In genomic region chr2:32108111-32108510, GRCh38 we compare ENCODE assay signal across 25 cellular contexts. TPM values are rescaled to one million over a fixed set of nuclear protein-coding genes. Genes with fewer than 3 reads are reported as not detected.
DNase-seq lines count a peak whose midpoint lies in the region; ATAC-seq, FAIRE-seq and TF ChIP-seq lines count a peak whose summit lies in the region.
"Had no signal": no experiment of that assay in that cellular context is flagged by ENCODE, and none has a peak within 500 bp of the region (broad histone marks: within the 10 kb centered on the region; RNA-seq: fewer than 3 reads in every experiment).

No MANE protein-coding gene starts in this region.

- no peaks in the 10 kb centered on the region for H3K9me3 ChIP-seq in SK-N-SH
- no peaks in the 10 kb centered on the region for H3K9me3 ChIP-seq in CD8-positive, alpha-beta T cell (ENCODE audit: low read length)

- H3K4me1 Mint-ChIP-seq in CD8-positive, alpha-beta T cell (ENCODE audit: low read depth) = peaks cover 8% of the 10 kb centered on the region
- peaks cover 3% of the 10 kb centered on the region for H3K4me1 Mint-ChIP-seq in chondrocyte (ENCODE audit: low read depth)

- 95% methylated on average over 2 of the region's 2 CpGs for WGBS in SK-N-SH (ENCODE audit: low lambda C conversion rate)

- no peaks in the 10 kb centered on the region for H3F3A ChIP-seq in SK-N-SH (replicated peaks; ENCODE audit: insufficient read depth)

- no peaks in the 10 kb centered on the region for H3K27me3 ChIP-seq in SK-N-SH (ENCODE audit: insufficient read depth)
- H3K27me3 ChIP-seq in CD8-positive, alpha-beta T cell (ENCODE audit: insufficient read depth, low read length) = no peaks in the 10 kb centered on the region
- H3K27me3 ChIP-seq: BLaER1 treated with 17β-estradiol and CSF1 and Interleukin-3, amounts not matched to agents 10 nM and 100 nM had no signal

- ATAC-seq in SK-N-SH treated with all-trans-retinoic acid at 6 μM for 48 hours = no peak
- ATAC-seq in CD8-positive, alpha-beta T cell = no peak
- no peak for ATAC-seq in HG03565 (IDR thresholded peaks at IDR 0.05; ENCODE audit: unreplicated experiment)
- ATAC-seq: GM12878 had no signal

- CTCF ChIA-PET in SK-N-SH (lab: Yijun Ruan, JAX) = interaction anchor here (1.2 kb wide), 1 partner anchor 28 kb away, joined by 3 read pairs; no protein-coding TSS in a partner anchor
- CTCF ChIA-PET in CD8-positive, alpha-beta T cell (lab: Charles Lee) = no interaction called here

- intact Hi-C loops in CD8-positive, alpha-beta T cell (cut with DNase I, micrococcal nuclease) = no loop called here

- FAIRE-seq in A204.1 (lab: Jason Lieb, UNC) = peak; percentile 9
- FAIRE-seq: GM12878, GM12892, GM18507 had no signal

- no peaks in the 10 kb centered on the region for H4K20me1 ChIP-seq in SK-N-SH (ENCODE audit: insufficient read depth)
- H4K20me1 ChIP-seq: BLaER1 treated with 17β-estradiol and CSF1 and Interleukin-3, amounts not matched to agents 10 nM and 100 nM had no signal

- peak overlapping the region; percentile 18 for H3K27ac Mint-ChIP-seq in CD8-positive, alpha-beta T cell
- H3K27ac Mint-ChIP-seq in chondrocyte (ENCODE audit: unreplicated experiment) = peak overlapping the region; percentile 14
- H3K27ac Mint-ChIP-seq: B cell; CD4-positive, alpha-beta T cell had no signal

- H2AFZ ChIP-seq in SK-N-SH (ENCODE audit: low read depth) = no peak overlapping the region

- H3K36me3 Mint-ChIP-seq in CD8-positive, alpha-beta T cell = peaks cover 59% of the 10 kb centered on the region
- peaks cover 28% of the 10 kb centered on the region for H3K36me3 Mint-ChIP-seq in chondrocyte (ENCODE audit: low read depth)

- no peaks in the 10 kb centered on the region; the same call in 1 of the 2 replicates for H3K79me2 ChIP-seq in SK-N-SH (ENCODE audit: insufficient read depth)

- H3K27ac ChIP-seq in SK-N-SH (ENCODE audit: low read depth in 2 of 2, low read length in 1 of 2) = no peak overlapping the region
- no peak overlapping the region for H3K27ac ChIP-seq in CD8-positive, alpha-beta T cell (ENCODE audit: low read depth, low read length)
- H3K27ac ChIP-seq: 22Rv1; BLaER1 treated with 17β-estradiol and CSF1 and Interleukin-3, amounts not matched to agents 10 nM and 100 nM; C4-2B had no signal

- no peaks in the 10 kb centered on the region for H3K27me3 Mint-ChIP-seq in CD8-positive, alpha-beta T cell (ENCODE audit: low read depth)
- no peaks in the 10 kb centered on the region for H3K27me3 Mint-ChIP-seq in chondrocyte (ENCODE audit: low read depth)
- H3K27me3 Mint-ChIP-seq: B cell; CD4-positive, alpha-beta T cell; CD8-positive, alpha-beta memory T cell had no signal

- peaks cover 2% of the 10 kb centered on the region for H3K9me3 Mint-ChIP-seq in CD8-positive, alpha-beta T cell
- H3K9me3 Mint-ChIP-seq in chondrocyte (ENCODE audit: low read depth) = peaks cover 8% of the 10 kb centered on the region
- H3K9me3 Mint-ChIP-seq: CD8-positive, alpha-beta memory T cell had no signal

- H3K4me1 ChIP-seq in SK-N-SH (ENCODE audit: control insufficient read depth in 1 of 2, insufficient read depth in 2 of 2, low read depth in 1 of 2, low read length in 1 of 2) = no peaks in the 10 kb centered on the region
- no peaks in the 10 kb centered on the region for H3K4me1 ChIP-seq in CD8-positive, alpha-beta T cell (ENCODE audit: insufficient read depth, low read length)
- H3K4me1 ChIP-seq: BLaER1 treated with 17β-estradiol and CSF1 and Interleukin-3, amounts not matched to agents 10 nM and 100 nM had no signal

- H3K4me3 ChIP-seq in SK-N-SH (ENCODE audit: low read depth in 2 of 2, low read length in 1 of 2) = no peak overlapping the region
- no peak overlapping the region for H3K4me3 ChIP-seq in CD8-positive, alpha-beta T cell (ENCODE audit: low read depth, low read length)
- H3K4me3 ChIP-seq: BLaER1 treated with 17β-estradiol and CSF1 and Interleukin-3, amounts not matched to agents 10 nM and 100 nM; GM12878 had no signal

- no peak overlapping the region for H3K4me3 Mint-ChIP-seq in CD8-positive, alpha-beta T cell
- no peak overlapping the region for H3K4me3 Mint-ChIP-seq in chondrocyte (ENCODE audit: unreplicated experiment)
- H3K4me3 Mint-ChIP-seq: B cell; CD4-positive, alpha-beta T cell; CD8-positive, alpha-beta memory T cell had no signal

- POLR2A ChIA-PET in SK-N-SH (lab: Yijun Ruan, JAX) = no interaction called here
- POLR2A ChIA-PET in CD8-positive, alpha-beta T cell (lab: Charles Lee) = no interaction called here

- no peak overlapping the region for H3K4me2 ChIP-seq in SK-N-SH
- H3K4me2 ChIP-seq: BLaER1 treated with 17β-estradiol and CSF1 and Interleukin-3, amounts not matched to agents 10 nM and 100 nM had no signal

- TF ChIP-seq CTCF in SK-N-SH (IDR thresholded peaks at IDR 0.05) (no peak), chondrocyte (IDR thresholded peaks at IDR 0.05) (no peak)
- no peak for TF ChIP-seq CTCF in CD8-positive, alpha-beta T cell (IDR thresholded peaks at IDR 0.05)

- peaks cover 8 to 30% of the 10 kb centered on the region in 2 experiments for H3K36me3 ChIP-seq in SK-N-SH (replicated peaks in 1 of 2; ENCODE audit: control insufficient read depth in 1 of 2, insufficient read depth in 2 of 2, low read length in 1 of 2)
- peaks cover 4% of the 10 kb centered on the region for H3K36me3 ChIP-seq in CD8-positive, alpha-beta T cell (ENCODE audit: insufficient read depth, low read length)

- DNase-seq in SK-N-SH (no peak), chondrocyte (ENCODE audit: low spot score) (no peak)
- no peak for DNase-seq in CD8-positive, alpha-beta T cell
- no peak for DNase-seq in activated CD4-positive, alpha-beta T cell treated with anti-CD3 and anti-CD28 coated beads for 48 hours
- DNase-seq: AML-193; CD4-positive, alpha-beta T cell; CD8-positive, alpha-beta memory T cell; COR-L47; DMS 273 treated with DMSO at 0.1 percent for 48 hours; DMS153; DMS53; DMS79; DND-41; EL; GDM1 had no signal

- H3K9me2 ChIP-seq in SK-N-SH = no peaks in the 10 kb centered on the region

- TF ChIP-seq EP300 in SK-N-SH (IDR thresholded peaks at IDR 0.05; ENCODE audit: borderline replicate concordance in 1 of 2, low read depth in 1 of 2, low read length in 1 of 2) = no peak

- TF ChIP-seq RAD21 in SK-N-SH (IDR thresholded peaks at IDR 0.05; ENCODE audit: low read length) = no peak

- no peak overlapping the region for H3K9ac ChIP-seq in SK-N-SH
- H3K9ac ChIP-seq: BLaER1 treated with 17β-estradiol and CSF1 and Interleukin-3, amounts not matched to agents 10 nM and 100 nM had no signal

TF ChIP-seq in SK-N-SH treated with all-trans-retinoic acid at 6 μM for 48 hours, 23 proteins besides CTCF, POLR2A, EP300 and RAD21:
- TF ChIP-seq ZNF8 (CRISPR knock-in tag; IDR thresholded peaks at IDR 0.05) (no peak), ARNTL (CRISPR knock-in tag; IDR thresholded peaks at IDR 0.05; ENCODE audit: borderline replicate concordance, low read depth) (no peak), ZFP30 (CRISPR knock-in tag; IDR thresholded peaks at IDR 0.05) (peak; percentile 92), ZNF565 (CRISPR knock-in tag; conservative IDR thresholded peaks at IDR 0.05; ENCODE audit: low read depth) (no peak)

TF ChIP-seq in SK-N-SH, 30 proteins besides CTCF, POLR2A, EP300 and RAD21 (continues in another document):
- TF ChIP-seq TAF1 (IDR thresholded peaks at IDR 0.05; ENCODE audit: borderline replicate concordance, low read depth, low read length) (no peak), RXRA (IDR thresholded peaks at IDR 0.05; ENCODE audit: borderline replicate concordance, low read depth) (no peak), CHD2 (IDR thresholded peaks at IDR 0.05; ENCODE audit: low read length, partially characterized antibody) (no peak), GABPA (IDR thresholded peaks at IDR 0.05; ENCODE audit: low read depth) (no peak), REST (IDR thresholded peaks at IDR 0.05; ENCODE audit: low read depth, low read length) (no peak), YY1 (IDR thresholded peaks at IDR 0.05; ENCODE audit: low read depth) (no peak)

RNA-seq across cellular contexts. Expression of gene SPAST, which starts 44.8 kb away (rescaled TPM):
- polyA plus RNA-seq in SK-N-SH (2012; rRNA removed) = 6.1 and 6.8 TPM in 2 replicates
- polyA plus RNA-seq in SK-N-SH (2012; cell fraction: cytosol; rRNA removed) = 10.6 and 12.7 TPM in 2 replicates
- 3.1 and 4.9 TPM in 2 replicates for polyA plus RNA-seq in SK-N-SH (2012; cell fraction: nucleus; rRNA removed)
- 1 to 10 TPM; 7.4 to 9.4 TPM for total RNA-seq in CD8-positive, alpha-beta T cell
- total RNA-seq in chondrocyte = 19.7 to 23.7 TPM (median 20.5 TPM) in 3 replicates

RNA-seq across cellular contexts. Expression of gene SLC30A6, which starts 57.6 kb away (rescaled TPM):
- polyA plus RNA-seq in SK-N-SH (2012; rRNA removed) = 13.7 and 20.5 TPM in 2 replicates
- 21.8 and 23.9 TPM in 2 replicates for polyA plus RNA-seq in SK-N-SH (2012; cell fraction: cytosol; rRNA removed)
- polyA plus RNA-seq in SK-N-SH (2012; cell fraction: nucleus; rRNA removed) = 8.7 and 18.3 TPM in 2 replicates
- 1 to 10 TPM; 3.9 to 4.5 TPM for total RNA-seq in CD8-positive, alpha-beta T cell
- 26.5 to 34.4 TPM (median 28.8 TPM) in 3 replicates for total RNA-seq in chondrocyte
